In genomic region chr20:4772132-4772531, GRCh38 we compare ENCODE assay signal across 39 cellular contexts. TPM values are rescaled to one million over a fixed set of nuclear protein-coding genes. Genes with fewer than 3 reads are reported as not detected.
"Had no signal": no experiment of that assay in that cellular context is flagged by ENCODE, and none has a peak within 500 bp of the region (broad histone marks: within the 10 kb centered on the region; RNA-seq: fewer than 3 reads in every experiment).

No MANE protein-coding gene starts in this region.

- H3K27me3 ChIP-seq: MG63 had no signal

- H3K27ac ChIP-seq: KMS-11 had no signal

- H3K4me2 ChIP-seq: KMS-11 had no signal

- H3K9me3 ChIP-seq: MG63 had no signal

- H3K4me3 ChIP-seq: MG63 had no signal

- H3K36me3 ChIP-seq: MG63 had no signal

- H3K9ac ChIP-seq: KMS-11 had no signal

- DNase-seq: Karpas-422, Kasumi-1, MG63, MM.1S, MV-4-11, NCI-H1048, NCI-H1092, NCI-H1092 treated with DMSO at 0.1 percent for 48 hours, NCI-H1105, NCI-H1105 treated with DMSO at 0.1 percent for 48 hours, NCI-H1417, NCI-H1436, NCI-H1436 treated with DMSO at 0.1 percent for 48 hours, NCI-H146, NCI-H1694, NCI-H1694 treated with DMSO at 0.1 percent for 48 hours, NCI-H187, NCI-H187 treated with DMSO at 0.1 percent for 48 hours, NCI-H1930, NCI-H2029, NCI-H2029 treated with DMSO at 0.1 percent for 48 hours, NCI-H2081, NCI-H2081 treated with DMSO at 0.1 percent for 48 hours, NCI-H2107, NCI-H2171, NCI-H2171 treated with DMSO at 0.1 percent for 48 hours, NCI-H2227 treated with DMSO at 0.1 percent for 48 hours, NCI-H226, NCI-H345, NCI-H446, NCI-H446 treated with DMSO at 0.1 percent for 48 hours, NCI-H510A, NCI-H510A treated with DMSO at 0.1 percent for 48 hours, NCI-H524 had no signal

RNA-seq across cellular contexts. Expression of gene PRND, which starts 50.4 kb away (rescaled TPM):
- total RNA-seq: LHCN-M2, M059J, MCF 10A, NCI-H460 had no signal

RNA-seq across cellular contexts. Expression of gene RASSF2, which starts 51.3 kb away (rescaled TPM):
- total RNA-seq: MCF 10A had no signal
